In genomic region chr15:25793354-25794050, GRCh38 we compare ENCODE assay signal across 11 cellular contexts.
A peak's percentile ranks its signal among the peaks of the same experiment; 100 is the strongest.
DNase-seq lines count a peak whose midpoint lies in the region; ATAC-seq and TF ChIP-seq lines count a peak whose summit lies in the region.
"Had no signal": no experiment of that assay in that cellular context is flagged by ENCODE, and none has a peak within 500 bp of the region (broad histone marks: within the 10 kb centered on the region; RNA-seq: fewer than 3 reads in every experiment).

No MANE protein-coding gene starts in this region.

- no peak overlapping the region for H2AFZ ChIP-seq in osteoblast (ENCODE audit: low read length)
- H2AFZ ChIP-seq: parathyroid adenoma had no signal

- TF ChIP-seq POLR2A in transverse colon (IDR thresholded peaks at IDR 0.05) = no peak

- no peak overlapping the region for H3K4me2 ChIP-seq in osteoblast (ENCODE audit: insufficient read depth, low read length)

- H4K20me1 ChIP-seq in osteoblast (ENCODE audit: insufficient read depth, low read length) = no peaks in the 10 kb centered on the region

- DNase-seq in SIG-M5 treated with dmso at 0.1 percent for 504 hours (lab: John Stamatoyannopoulos, UW; ENCODE audit: unreplicated experiment) (peak; percentile 59), SIG-M5 (lab: John Stamatoyannopoulos, UW) (no peak), NOMO-1 treated with DMSO at 0.1 percent for 48 hours (lab: John Stamatoyannopoulos, UW; ENCODE audit: unreplicated experiment) (peak; percentile 99), osteoblast (ENCODE audit: insufficient read length, low spot score, missing footprints) (peak; percentile 22), retina (no peak), MG63 (no peak), transverse colon (no peak)

- H3K4me1 ChIP-seq in osteoblast (ENCODE audit: insufficient read depth, low read length) (peaks cover 43% of the 10 kb centered on the region), transverse colon (peaks cover 3 to 38% (median 5%) of the 10 kb centered on the region in 4 donors)
- H3K4me1 ChIP-seq: parathyroid adenoma had no signal

- no peak for TF ChIP-seq EP300 in transverse colon (IDR thresholded peaks at IDR 0.05; ENCODE audit: low read depth)

- H3K9me3 ChIP-seq in osteoblast (ENCODE audit: low read depth, low read length) (no peaks in the 10 kb centered on the region), MG63 (no peaks in the 10 kb centered on the region), transverse colon (no peaks in the 10 kb centered on the region)
- H3K9me3 ChIP-seq: heart left ventricle had no signal

- no peak overlapping the region for H3K4me3 ChIP-seq in osteoblast (ENCODE audit: insufficient read depth, low read length)
- H3K4me3 ChIP-seq in MG63 = no peak overlapping the region
- H3K4me3 ChIP-seq in transverse colon = no peak overlapping the region
- H3K4me3 ChIP-seq: heart left ventricle had no signal

- intact Hi-C loops in transverse colon (cut with DNase I; ENCODE audit: low total_unique reads) = no loop called here

- ATAC-seq in HG02885 (IDR thresholded peaks at IDR 0.05; ENCODE audit: poor library complexity, unreplicated experiment) = peak; percentile 94

- H3K36me3 ChIP-seq in osteoblast (ENCODE audit: insufficient read depth, low read length) (no peaks in the 10 kb centered on the region), MG63 (no peaks in the 10 kb centered on the region), transverse colon (no peaks in the 10 kb centered on the region)
- H3K36me3 ChIP-seq: heart left ventricle had no signal

- in situ Hi-C loops in transverse colon (cut with MboI; ENCODE audit: low pct_ligation_motif_present in 1 of 4, low pct_unique_long_range_greater_than_20kb in 1 of 4, low sequenced_read_pairs in 3 of 4) = no loop called here

- no peak for TF ChIP-seq CTCF in osteoblast (IDR thresholded peaks at IDR 0.05; ENCODE audit: extremely low read depth, low read depth, low read length)
- no peak for TF ChIP-seq CTCF in transverse colon (IDR thresholded peaks at IDR 0.05)

- H3K27ac ChIP-seq in osteoblast (ENCODE audit: low read depth, low read length) (no peak overlapping the region), transverse colon (no peak overlapping the region)
- H3K27ac ChIP-seq: 22Rv1, heart left ventricle, parathyroid adenoma had no signal

- peaks cover 64% of the 10 kb centered on the region for H3K79me2 ChIP-seq in osteoblast (ENCODE audit: insufficient read depth, low read length)

- WGBS in transverse colon (ENCODE audit: low coverage in 1 of 2), 2 donors = 84% methylated on average over 6 of the region's 6 CpGs; no CpG with 5 or more reads in 1 of the 2 donors

- H3K27me3 ChIP-seq in osteoblast (ENCODE audit: insufficient read depth, low read length) (no peaks in the 10 kb centered on the region), MG63 (no peaks in the 10 kb centered on the region), transverse colon (no peaks in the 10 kb centered on the region)
- H3K27me3 ChIP-seq: heart left ventricle had no signal

Comparison
In these comparisons a context has a peak if more than half of its experiments do, and no peak if none do; other contexts are left out.
1. DNase-seq: peak in SIG-M5 treated with dmso at 0.1 percent for 504 hours (single experiment), NOMO-1 treated with DMSO at 0.1 percent for 48 hours (single experiment) and osteoblast (single experiment); none in SIG-M5 (single experiment), retina (single experiment), MG63 (single experiment) and transverse colon (single experiment).